Comparison of ENCODE assay signal across 1 cellular context in genomic region chr1:233543338-233544255, GRCh38.
A peak's percentile ranks its signal among the peaks of the same experiment; 100 is the strongest.
TF ChIP-seq lines count a peak whose summit lies in the region.

No MANE protein-coding gene starts in this region.

TF ChIP-seq in HEK293, 187 proteins besides CTCF, POLR2A, EP300 and RAD21 (continued from another document and continues in another):
- peak; percentile 37; the same call in 1 of the 2 replicates for TF ChIP-seq ZNF518A (tag by site-specific recombination; conservative IDR thresholded peaks at IDR 0.05; ENCODE audit: low read depth)
- no peak for TF ChIP-seq ZNF785 (tag by site-specific recombination; IDR thresholded peaks at IDR 0.05)
- TF ChIP-seq ZNF701 (tag by site-specific recombination; IDR thresholded peaks at IDR 0.05), result no peak
- TF ChIP-seq ZNF600 (tag by site-specific recombination; IDR thresholded peaks at IDR 0.05), result peak; percentile 85
- peak; percentile 46; the same call in 1 of the 2 replicates for TF ChIP-seq ZBTB21 (tag by site-specific recombination; IDR thresholded peaks at IDR 0.05)
- no peak for TF ChIP-seq ZNF280C (tag by site-specific recombination; IDR thresholded peaks at IDR 0.05)
- peak; percentile 81 for TF ChIP-seq ZNF629 (tag by site-specific recombination; IDR thresholded peaks at IDR 0.05)
- TF ChIP-seq ZNF558 (tag by site-specific recombination; IDR thresholded peaks at IDR 0.05), result peak; percentile 45; the same call in 1 of the 2 replicates
- TF ChIP-seq SETDB1 (IDR thresholded peaks at IDR 0.05; ENCODE audit: insufficient read length, low read length), result peak; percentile 17
- peak; percentile 87 for TF ChIP-seq TSHZ1 (tag by site-specific recombination; IDR thresholded peaks at IDR 0.05; ENCODE audit: borderline replicate concordance)
- no peak for TF ChIP-seq ZNF341 (tag by site-specific recombination; IDR thresholded peaks at IDR 0.05; ENCODE audit: low read depth)
- TF ChIP-seq ZNF223 (tag by site-specific recombination; IDR thresholded peaks at IDR 0.05), result no peak
- no peak for TF ChIP-seq ZBTB49 (tag by site-specific recombination; IDR thresholded peaks at IDR 0.05; ENCODE audit: low read depth)
- no peak for TF ChIP-seq ZFP3 (tag by site-specific recombination; IDR thresholded peaks at IDR 0.05; ENCODE audit: low read depth)
- TF ChIP-seq, protein P1, sequence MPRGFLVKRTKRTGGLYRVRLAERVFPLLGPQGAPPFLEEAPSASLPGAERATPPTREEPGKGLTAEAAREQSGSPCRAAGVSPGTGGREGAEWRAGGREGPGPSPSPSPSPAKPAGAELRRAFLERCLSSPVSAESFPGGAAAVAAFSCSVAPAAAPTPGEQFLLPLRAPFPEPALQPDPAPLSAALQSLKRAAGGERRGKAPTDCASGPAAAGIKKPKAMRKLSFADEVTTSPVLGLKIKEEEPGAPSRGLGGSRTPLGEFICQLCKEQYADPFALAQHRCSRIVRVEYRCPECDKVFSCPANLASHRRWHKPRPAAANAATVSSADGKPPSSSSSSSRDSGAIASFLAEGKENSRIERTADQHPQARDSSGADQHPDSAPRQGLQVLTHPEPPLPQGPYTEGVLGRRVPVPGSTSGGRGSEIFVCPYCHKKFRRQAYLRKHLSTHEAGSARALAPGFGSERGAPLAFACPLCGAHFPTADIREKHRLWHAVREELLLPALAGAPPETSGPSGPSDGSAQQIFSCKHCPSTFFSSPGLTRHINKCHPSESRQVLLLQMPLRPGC (tag by site-specific recombination; IDR thresholded peaks at IDR 0.05), result peak; percentile 80
- TF ChIP-seq KLF17 (tag by site-specific recombination; IDR thresholded peaks at IDR 0.05), result peak; percentile 95
- no peak for TF ChIP-seq ZNF707 (tag by site-specific recombination; IDR thresholded peaks at IDR 0.05)
- TF ChIP-seq ZNF549 (tag by site-specific recombination; IDR thresholded peaks at IDR 0.05), result no peak
- no peak; the same call in 1 of the 2 replicates for TF ChIP-seq GLI2 (tag by site-specific recombination; IDR thresholded peaks at IDR 0.05; ENCODE audit: borderline replicate concordance, low read depth)
- TF ChIP-seq, protein P2, sequence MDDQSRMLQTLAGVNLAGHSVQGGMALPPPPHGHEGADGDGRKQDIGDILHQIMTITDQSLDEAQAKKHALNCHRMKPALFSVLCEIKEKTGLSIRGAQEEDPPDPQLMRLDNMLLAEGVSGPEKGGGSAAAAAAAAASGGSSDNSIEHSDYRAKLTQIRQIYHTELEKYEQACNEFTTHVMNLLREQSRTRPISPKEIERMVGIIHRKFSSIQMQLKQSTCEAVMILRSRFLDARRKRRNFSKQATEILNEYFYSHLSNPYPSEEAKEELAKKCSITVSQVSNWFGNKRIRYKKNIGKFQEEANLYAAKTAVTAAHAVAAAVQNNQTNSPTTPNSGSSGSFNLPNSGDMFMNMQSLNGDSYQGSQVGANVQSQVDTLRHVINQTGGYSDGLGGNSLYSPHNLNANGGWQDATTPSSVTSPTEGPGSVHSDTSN (CRISPR knock-in tag; IDR thresholded peaks at IDR 0.05), result no peak
- no peak for TF ChIP-seq ZNF114 (tag by site-specific recombination; IDR thresholded peaks at IDR 0.05)
- 0 out of 2 replicates have a peak, but pooled peaks have one; percentile 46 for TF ChIP-seq ZNF324 (tag by site-specific recombination; IDR thresholded peaks at IDR 0.05)
- TF ChIP-seq ZNF530 (tag by site-specific recombination; IDR thresholded peaks at IDR 0.05; ENCODE audit: low read depth), result no peak
- no peak for TF ChIP-seq ZNF571 (tag by site-specific recombination; IDR thresholded peaks at IDR 0.05)
- TF ChIP-seq SP2 (tag by site-specific recombination; IDR thresholded peaks at IDR 0.05), result no peak
- no peak for TF ChIP-seq GFI1B (tag by site-specific recombination; IDR thresholded peaks at IDR 0.05)
- no peak for TF ChIP-seq ZNF19 (tag by site-specific recombination; IDR thresholded peaks at IDR 0.05; ENCODE audit: low read depth)
- no peak for TF ChIP-seq ZNF76 (tag by site-specific recombination; IDR thresholded peaks at IDR 0.05; ENCODE audit: borderline replicate concordance, low read depth)
- no peak for TF ChIP-seq OSR2 (tag by site-specific recombination; IDR thresholded peaks at IDR 0.05)
- TF ChIP-seq ZNF366 (tag by site-specific recombination; conservative IDR thresholded peaks at IDR 0.05), result no peak
- peak; percentile 79 for TF ChIP-seq ZFHX2 (tag by site-specific recombination; conservative IDR thresholded peaks at IDR 0.05)
- TF ChIP-seq, protein P3, sequence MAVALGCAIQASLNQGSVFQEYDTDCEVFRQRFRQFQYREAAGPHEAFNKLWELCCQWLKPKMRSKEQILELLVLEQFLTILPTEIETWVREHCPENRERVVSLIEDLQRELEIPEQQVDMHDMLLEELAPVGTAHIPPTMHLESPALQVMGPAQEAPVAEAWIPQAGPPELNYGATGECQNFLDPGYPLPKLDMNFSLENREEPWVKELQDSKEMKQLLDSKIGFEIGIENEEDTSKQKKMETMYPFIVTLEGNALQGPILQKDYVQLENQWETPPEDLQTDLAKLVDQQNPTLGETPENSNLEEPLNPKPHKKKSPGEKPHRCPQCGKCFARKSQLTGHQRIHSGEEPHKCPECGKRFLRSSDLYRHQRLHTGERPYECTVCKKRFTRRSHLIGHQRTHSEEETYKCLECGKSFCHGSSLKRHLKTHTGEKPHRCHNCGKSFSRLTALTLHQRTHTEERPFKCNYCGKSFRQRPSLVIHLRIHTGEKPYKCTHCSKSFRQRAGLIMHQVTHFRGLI (tag by site-specific recombination; IDR thresholded peaks at IDR 0.05), result no peak
- TF ChIP-seq ZFP37 (tag by site-specific recombination; IDR thresholded peaks at IDR 0.05), result peak; percentile 53
- peak; percentile 17; the same call in 1 of the 2 replicates for TF ChIP-seq ZNF394 (tag by site-specific recombination; IDR thresholded peaks at IDR 0.05; ENCODE audit: borderline replicate concordance)
- no peak for TF ChIP-seq ZNF561 (tag by site-specific recombination; IDR thresholded peaks at IDR 0.05; ENCODE audit: borderline replicate concordance)
- TF ChIP-seq ZBTB48 (tag by site-specific recombination; IDR thresholded peaks at IDR 0.05), result no peak
- no peak for TF ChIP-seq KLF8 (tag by site-specific recombination; IDR thresholded peaks at IDR 0.05)
- TF ChIP-seq ZNF488 (tag by site-specific recombination; IDR thresholded peaks at IDR 0.05), result no peak
- no peak for TF ChIP-seq ZNF292 (tag by site-specific recombination; IDR thresholded peaks at IDR 0.05; ENCODE audit: borderline replicate concordance, low read depth)
- TF ChIP-seq ZNF2 (tag by site-specific recombination; IDR thresholded peaks at IDR 0.05), result no peak
- no peak for TF ChIP-seq ZNF132 (tag by site-specific recombination; IDR thresholded peaks at IDR 0.05; ENCODE audit: borderline replicate concordance)
- no peak for TF ChIP-seq ZNF621 (tag by site-specific recombination; IDR thresholded peaks at IDR 0.05)
- no peak for TF ChIP-seq ZNF433 (tag by site-specific recombination; IDR thresholded peaks at IDR 0.05; ENCODE audit: low read depth)
- 0 out of 2 replicates have a peak, but pooled peaks have one; percentile 14 for TF ChIP-seq RBAK (tag by site-specific recombination; IDR thresholded peaks at IDR 0.05)
- peak; percentile 88 for TF ChIP-seq ZNF660 (tag by site-specific recombination; IDR thresholded peaks at IDR 0.05)
